Comparison of ENCODE assay signal across 1 cellular context in genomic region chr2:134288814-134289213, GRCh38.
TF ChIP-seq lines count a peak whose summit lies in the region.

No MANE protein-coding gene starts in this region.

TF ChIP-seq in neural cell, 6 proteins besides CTCF, POLR2A, EP300 and RAD21 (continued from another document):
- TF ChIP-seq EZH2 (IDR thresholded peaks at IDR 0.05; ENCODE audit: borderline replicate concordance, insufficient read depth, low read length, poor library complexity, severe bottlenecking) (no peak), MXI1 (conservative IDR thresholded peaks at IDR 0.05; ENCODE audit: poor library complexity, severe bottlenecking) (no peak), SMC3 (conservative IDR thresholded peaks at IDR 0.05; ENCODE audit: poor library complexity) (no peak), TAF1 (IDR thresholded peaks at IDR 0.05; ENCODE audit: low read depth) (no peak)
